In genomic region chr7:155306677-155307470, GRCh38 we compare ENCODE assay signal across 1 cellular context.
A peak's percentile ranks its signal among the peaks of the same experiment; 100 is the strongest.
TF ChIP-seq lines count a peak whose summit lies in the region.

No MANE protein-coding gene starts in this region.

TF ChIP-seq in K562, 482 proteins besides CTCF, POLR2A, EP300 and RAD21 (continued from another document):
- TF ChIP-seq POLR2AphosphoS2 (IDR thresholded peaks at IDR 0.05; ENCODE audit: low read length) (peak; percentile 7; the same call in 1 of the 2 replicates), SPI1 (IDR thresholded peaks at IDR 0.05; ENCODE audit: borderline replicate concordance, low read depth, low read length) (peak; percentile 1; the same call in 1 of the 2 replicates), SMAD2 (IDR thresholded peaks at IDR 0.05; ENCODE audit: low read depth, low read length) (no peak), PML (IDR thresholded peaks at IDR 0.05; ENCODE audit: low read length) (peak; percentile 61; the same call in 1 of the 2 replicates), CCNT2 (IDR thresholded peaks at IDR 0.05; ENCODE audit: borderline replicate concordance, extremely low read depth, insufficient read length, low read depth, low read length) (no peak), RBFOX2 (IDR thresholded peaks at IDR 0.05; ENCODE audit: low read depth, low read length) (0 out of 2 replicates have a peak, but pooled peaks have one; percentile 42), ZBED1 (IDR thresholded peaks at IDR 0.05) (peak; percentile 28; the same call in 1 of the 2 replicates)
- TF ChIP-seq, protein P1, sequence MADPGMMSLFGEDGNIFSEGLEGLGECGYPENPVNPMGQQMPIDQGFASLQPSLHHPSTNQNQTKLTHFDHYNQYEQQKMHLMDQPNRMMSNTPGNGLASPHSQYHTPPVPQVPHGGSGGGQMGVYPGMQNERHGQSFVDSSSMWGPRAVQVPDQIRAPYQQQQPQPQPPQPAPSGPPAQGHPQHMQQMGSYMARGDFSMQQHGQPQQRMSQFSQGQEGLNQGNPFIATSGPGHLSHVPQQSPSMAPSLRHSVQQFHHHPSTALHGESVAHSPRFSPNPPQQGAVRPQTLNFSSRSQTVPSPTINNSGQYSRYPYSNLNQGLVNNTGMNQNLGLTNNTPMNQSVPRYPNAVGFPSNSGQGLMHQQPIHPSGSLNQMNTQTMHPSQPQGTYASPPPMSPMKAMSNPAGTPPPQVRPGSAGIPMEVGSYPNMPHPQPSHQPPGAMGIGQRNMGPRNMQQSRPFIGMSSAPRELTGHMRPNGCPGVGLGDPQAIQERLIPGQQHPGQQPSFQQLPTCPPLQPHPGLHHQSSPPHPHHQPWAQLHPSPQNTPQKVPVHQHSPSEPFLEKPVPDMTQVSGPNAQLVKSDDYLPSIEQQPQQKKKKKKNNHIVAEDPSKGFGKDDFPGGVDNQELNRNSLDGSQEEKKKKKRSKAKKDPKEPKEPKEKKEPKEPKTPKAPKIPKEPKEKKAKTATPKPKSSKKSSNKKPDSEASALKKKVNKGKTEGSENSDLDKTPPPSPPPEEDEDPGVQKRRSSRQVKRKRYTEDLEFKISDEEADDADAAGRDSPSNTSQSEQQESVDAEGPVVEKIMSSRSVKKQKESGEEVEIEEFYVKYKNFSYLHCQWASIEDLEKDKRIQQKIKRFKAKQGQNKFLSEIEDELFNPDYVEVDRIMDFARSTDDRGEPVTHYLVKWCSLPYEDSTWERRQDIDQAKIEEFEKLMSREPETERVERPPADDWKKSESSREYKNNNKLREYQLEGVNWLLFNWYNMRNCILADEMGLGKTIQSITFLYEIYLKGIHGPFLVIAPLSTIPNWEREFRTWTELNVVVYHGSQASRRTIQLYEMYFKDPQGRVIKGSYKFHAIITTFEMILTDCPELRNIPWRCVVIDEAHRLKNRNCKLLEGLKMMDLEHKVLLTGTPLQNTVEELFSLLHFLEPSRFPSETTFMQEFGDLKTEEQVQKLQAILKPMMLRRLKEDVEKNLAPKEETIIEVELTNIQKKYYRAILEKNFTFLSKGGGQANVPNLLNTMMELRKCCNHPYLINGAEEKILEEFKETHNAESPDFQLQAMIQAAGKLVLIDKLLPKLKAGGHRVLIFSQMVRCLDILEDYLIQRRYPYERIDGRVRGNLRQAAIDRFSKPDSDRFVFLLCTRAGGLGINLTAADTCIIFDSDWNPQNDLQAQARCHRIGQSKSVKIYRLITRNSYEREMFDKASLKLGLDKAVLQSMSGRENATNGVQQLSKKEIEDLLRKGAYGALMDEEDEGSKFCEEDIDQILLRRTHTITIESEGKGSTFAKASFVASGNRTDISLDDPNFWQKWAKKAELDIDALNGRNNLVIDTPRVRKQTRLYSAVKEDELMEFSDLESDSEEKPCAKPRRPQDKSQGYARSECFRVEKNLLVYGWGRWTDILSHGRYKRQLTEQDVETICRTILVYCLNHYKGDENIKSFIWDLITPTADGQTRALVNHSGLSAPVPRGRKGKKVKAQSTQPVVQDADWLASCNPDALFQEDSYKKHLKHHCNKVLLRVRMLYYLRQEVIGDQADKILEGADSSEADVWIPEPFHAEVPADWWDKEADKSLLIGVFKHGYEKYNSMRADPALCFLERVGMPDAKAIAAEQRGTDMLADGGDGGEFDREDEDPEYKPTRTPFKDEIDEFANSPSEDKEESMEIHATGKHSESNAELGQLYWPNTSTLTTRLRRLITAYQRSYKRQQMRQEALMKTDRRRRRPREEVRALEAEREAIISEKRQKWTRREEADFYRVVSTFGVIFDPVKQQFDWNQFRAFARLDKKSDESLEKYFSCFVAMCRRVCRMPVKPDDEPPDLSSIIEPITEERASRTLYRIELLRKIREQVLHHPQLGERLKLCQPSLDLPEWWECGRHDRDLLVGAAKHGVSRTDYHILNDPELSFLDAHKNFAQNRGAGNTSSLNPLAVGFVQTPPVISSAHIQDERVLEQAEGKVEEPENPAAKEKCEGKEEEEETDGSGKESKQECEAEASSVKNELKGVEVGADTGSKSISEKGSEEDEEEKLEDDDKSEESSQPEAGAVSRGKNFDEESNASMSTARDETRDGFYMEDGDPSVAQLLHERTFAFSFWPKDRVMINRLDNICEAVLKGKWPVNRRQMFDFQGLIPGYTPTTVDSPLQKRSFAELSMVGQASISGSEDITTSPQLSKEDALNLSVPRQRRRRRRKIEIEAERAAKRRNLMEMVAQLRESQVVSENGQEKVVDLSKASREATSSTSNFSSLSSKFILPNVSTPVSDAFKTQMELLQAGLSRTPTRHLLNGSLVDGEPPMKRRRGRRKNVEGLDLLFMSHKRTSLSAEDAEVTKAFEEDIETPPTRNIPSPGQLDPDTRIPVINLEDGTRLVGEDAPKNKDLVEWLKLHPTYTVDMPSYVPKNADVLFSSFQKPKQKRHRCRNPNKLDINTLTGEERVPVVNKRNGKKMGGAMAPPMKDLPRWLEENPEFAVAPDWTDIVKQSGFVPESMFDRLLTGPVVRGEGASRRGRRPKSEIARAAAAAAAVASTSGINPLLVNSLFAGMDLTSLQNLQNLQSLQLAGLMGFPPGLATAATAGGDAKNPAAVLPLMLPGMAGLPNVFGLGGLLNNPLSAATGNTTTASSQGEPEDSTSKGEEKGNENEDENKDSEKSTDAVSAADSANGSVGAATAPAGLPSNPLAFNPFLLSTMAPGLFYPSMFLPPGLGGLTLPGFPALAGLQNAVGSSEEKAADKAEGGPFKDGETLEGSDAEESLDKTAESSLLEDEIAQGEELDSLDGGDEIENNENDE (IDR thresholded peaks at IDR 0.05; ENCODE audit: low read depth, low read length) = peak; percentile 42
- TF ChIP-seq, protein P2, sequence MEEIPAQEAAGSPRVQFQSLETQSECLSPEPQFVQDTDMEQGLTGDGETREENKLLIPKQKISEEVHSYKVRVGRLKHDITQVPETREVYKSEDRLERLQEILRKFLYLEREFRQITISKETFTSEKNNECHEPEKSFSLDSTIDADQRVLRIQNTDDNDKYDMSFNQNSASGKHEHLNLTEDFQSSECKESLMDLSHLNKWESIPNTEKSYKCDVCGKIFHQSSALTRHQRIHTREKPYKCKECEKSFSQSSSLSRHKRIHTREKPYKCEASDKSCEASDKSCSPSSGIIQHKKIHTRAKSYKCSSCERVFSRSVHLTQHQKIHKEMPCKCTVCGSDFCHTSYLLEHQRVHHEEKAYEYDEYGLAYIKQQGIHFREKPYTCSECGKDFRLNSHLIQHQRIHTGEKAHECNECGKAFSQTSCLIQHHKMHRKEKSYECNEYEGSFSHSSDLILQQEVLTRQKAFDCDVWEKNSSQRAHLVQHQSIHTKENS (CRISPR knock-in tag; IDR thresholded peaks at IDR 0.05) = no peak
- TF ChIP-seq, protein P3, sequence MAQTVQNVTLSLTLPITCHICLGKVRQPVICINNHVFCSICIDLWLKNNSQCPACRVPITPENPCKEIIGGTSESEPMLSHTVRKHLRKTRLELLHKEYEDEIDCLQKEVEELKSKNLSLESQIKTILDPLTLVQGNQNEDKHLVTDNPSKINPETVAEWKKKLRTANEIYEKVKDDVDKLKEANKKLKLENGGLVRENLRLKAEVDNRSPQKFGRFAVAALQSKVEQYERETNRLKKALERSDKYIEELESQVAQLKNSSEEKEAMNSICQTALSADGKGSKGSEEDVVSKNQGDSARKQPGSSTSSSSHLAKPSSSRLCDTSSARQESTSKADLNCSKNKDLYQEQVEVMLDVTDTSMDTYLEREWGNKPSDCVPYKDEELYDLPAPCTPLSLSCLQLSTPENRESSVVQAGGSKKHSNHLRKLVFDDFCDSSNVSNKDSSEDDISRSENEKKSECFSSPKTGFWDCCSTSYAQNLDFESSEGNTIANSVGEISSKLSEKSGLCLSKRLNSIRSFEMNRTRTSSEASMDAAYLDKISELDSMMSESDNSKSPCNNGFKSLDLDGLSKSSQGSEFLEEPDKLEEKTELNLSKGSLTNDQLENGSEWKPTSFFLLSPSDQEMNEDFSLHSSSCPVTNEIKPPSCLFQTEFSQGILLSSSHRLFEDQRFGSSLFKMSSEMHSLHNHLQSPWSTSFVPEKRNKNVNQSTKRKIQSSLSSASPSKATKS (CRISPR knock-in tag; IDR thresholded peaks at IDR 0.05) = no peak
TF ChIP-seq in K562: peak in this region for 6.
